ENCODE assay signal across 8 cellular contexts in genomic region chr18:50266248-50266704, GRCh38. TPM values are rescaled to one million over a fixed set of nuclear protein-coding genes. Genes with fewer than 3 reads are reported as not detected.
DNase-seq lines count a peak whose midpoint lies in the region; ATAC-seq and TF ChIP-seq lines count a peak whose summit lies in the region.

CFAP53 (minus strand) TSS chr18:50266495; CDS start chr18:50266404, 91 bp downstream.

- no peak for TF ChIP-seq CTCF in CD4-positive, alpha-beta T cell (IDR thresholded peaks at IDR 0.05)

- intact Hi-C loops in CD4-positive, alpha-beta T cell (cut with DNase I, micrococcal nuclease): loop anchor here (1.0 to 5.0 kb wide), 7 partner anchors 15 to 1589 kb away; partner anchors contain the start of genes MBD1 (in 2 of the 2), C18orf32 (in 1 of the 2) and SKA1 (in 1 of the 2)

- H3K4me1 Mint-ChIP-seq in CD4-positive, alpha-beta T cell (ENCODE audit: low read depth): peaks cover 30% of the 10 kb centered on the region
- H3K4me1 Mint-ChIP-seq in activated CD8-positive, alpha-beta T cell treated with anti-CD3 and anti-CD28 coated beads, Interleukin-2, amount 10 ng/mL, durations not matched to agents 7 days and 5 days (ENCODE audit: low read depth): peaks cover 34% of the 10 kb centered on the region
- peaks cover 11 to 13% of the 10 kb centered on the region in 2 donors for H3K4me1 Mint-ChIP-seq in effector memory CD8-positive, alpha-beta T cell (ENCODE audit: low read depth in 2 of 2)
- peaks cover 16% of the 10 kb centered on the region for H3K4me1 Mint-ChIP-seq in memory B cell

- no peaks in the 10 kb centered on the region for H3K9me3 ChIP-seq in CD4-positive, alpha-beta T cell (ENCODE audit: control insufficient read depth, low read length)

- no peaks in the 10 kb centered on the region for H3K9me3 Mint-ChIP-seq in CD4-positive, alpha-beta T cell
- H3K9me3 Mint-ChIP-seq in activated CD8-positive, alpha-beta T cell treated with anti-CD3 and anti-CD28 coated beads, Interleukin-2, amount 10 ng/mL, durations not matched to agents 7 days and 5 days (ENCODE audit: insufficient read depth): no peaks in the 10 kb centered on the region
- H3K9me3 Mint-ChIP-seq in effector memory CD8-positive, alpha-beta T cell: no peaks in the 10 kb centered on the region
- no peaks in the 10 kb centered on the region for H3K9me3 Mint-ChIP-seq in memory B cell

- H3K27me3 Mint-ChIP-seq in CD4-positive, alpha-beta T cell: no peaks in the 10 kb centered on the region
- H3K27me3 Mint-ChIP-seq in activated CD8-positive, alpha-beta T cell treated with anti-CD3 and anti-CD28 coated beads, Interleukin-2, amount 10 ng/mL, durations not matched to agents 7 days and 5 days (ENCODE audit: low read depth): no peaks in the 10 kb centered on the region
- H3K27me3 Mint-ChIP-seq in effector memory CD8-positive, alpha-beta T cell: no peaks in the 10 kb centered on the region
- no peaks in the 10 kb centered on the region for H3K27me3 Mint-ChIP-seq in memory B cell

- POLR2A ChIA-PET in CD4-positive, alpha-beta T cell (lab: Charles Lee): interaction anchor here (1.3 to 4.4 kb wide), 4 partner anchors 15 to 779 kb away, joined by 3 to 42 read pairs (median 5); partner anchors contain the start of genes C18orf32 and MBD1
- POLR2A ChIA-PET in activated CD8-positive, alpha-beta T cell treated with anti-CD3 and anti-CD28 coated beads, Interleukin-2, amount 10 ng/mL, durations not matched to agents 7 days and 5 days (lab: Charles Lee): interaction anchor here (1.0 to 2.3 kb wide), 3 partner anchors 16 to 91 kb away, joined by 3 to 11 read pairs (median 4); partner anchors contain the start of gene MBD1

- CTCF ChIA-PET in CD4-positive, alpha-beta T cell (lab: Charles Lee): no interaction called here
- CTCF ChIA-PET in activated CD8-positive, alpha-beta T cell treated with anti-CD3 and anti-CD28 coated beads, Interleukin-2, amount 10 ng/mL, durations not matched to agents 7 days and 5 days (lab: Charles Lee): interaction anchor here (0.8 to 4.7 kb wide), 5 partner anchors 15 to 163 kb away, joined by 3 to 50 read pairs (median 6); partner anchors contain the start of gene MBD1

- H3K27me3 ChIP-seq in CD4-positive, alpha-beta T cell (ENCODE audit: control insufficient read depth, insufficient read depth, low read length): no peaks in the 10 kb centered on the region

- H3K36me3 Mint-ChIP-seq in CD4-positive, alpha-beta T cell (ENCODE audit: low read depth): peaks cover 21% of the 10 kb centered on the region
- peaks cover 28% of the 10 kb centered on the region for H3K36me3 Mint-ChIP-seq in activated CD8-positive, alpha-beta T cell treated with anti-CD3 and anti-CD28 coated beads, Interleukin-2, amount 10 ng/mL, durations not matched to agents 7 days and 5 days (ENCODE audit: low read depth)
- peaks cover 26% of the 10 kb centered on the region for H3K36me3 Mint-ChIP-seq in effector memory CD8-positive, alpha-beta T cell (ENCODE audit: insufficient read depth)
- H3K36me3 Mint-ChIP-seq in memory B cell: peaks cover 10% of the 10 kb centered on the region

- DNase-seq in CD4-positive, alpha-beta T cell: peak in 9 of 10 experiments; percentile 54 to 83 (median 75)
- DNase-seq in NCI-H82 treated with DMSO at 0.1 percent for 48 hours (lab: John Stamatoyannopoulos, UW; ENCODE audit: unreplicated experiment): peak; percentile 64
- DNase-seq in activated CD8-positive, alpha-beta T cell treated with anti-CD3 and anti-CD28 coated beads, Interleukin-2, amount 10 ng/mL, durations not matched to agents 7 days and 5 days: peak; percentile 94
- DNase-seq in effector memory CD8-positive, alpha-beta T cell: peak; percentile 77 to 81 (median 81)
- peak; percentile 78 to 80 for DNase-seq in memory B cell (ENCODE audit: low spot score in 2 of 2)
- peak; percentile 61 to 63 (median 62) for DNase-seq in stimulated activated CD4-positive, alpha-beta T cell treated with anti-CD3 and anti-CD28 coated beads, TNF-alpha, amount 100 ng/mL, for 4 hours (ENCODE audit: low read depth in 3 of 3)

- peak; percentile 77 for ATAC-seq in CD4-positive, alpha-beta T cell (ENCODE audit: poor library complexity)
- ATAC-seq in GM19397 (IDR thresholded peaks at IDR 0.05; ENCODE audit: unreplicated experiment) (peak; percentile 86), HG03558 (IDR thresholded peaks at IDR 0.05; ENCODE audit: extremely low read depth, unreplicated experiment) (peak; percentile 35), memory B cell (ENCODE audit: low read depth) (peak; percentile 83)
- ATAC-seq in activated CD8-positive, alpha-beta T cell treated with anti-CD3 and anti-CD28 coated beads, Interleukin-2, amount 10 ng/mL, durations not matched to agents 7 days and 5 days: peak; percentile 86
- peak; percentile 90 for ATAC-seq in effector memory CD8-positive, alpha-beta T cell (replicated peaks)

- peak within 1 kb of the TSS; percentile 13 for H3K27ac ChIP-seq in CD4-positive, alpha-beta T cell (ENCODE audit: low read depth, low read length)

- peak within 1 kb of the TSS; percentile 93 for H3K4me3 Mint-ChIP-seq in CD4-positive, alpha-beta T cell
- H3K4me3 Mint-ChIP-seq in activated CD8-positive, alpha-beta T cell treated with anti-CD3 and anti-CD28 coated beads, Interleukin-2, amount 10 ng/mL, durations not matched to agents 7 days and 5 days: peak within 1 kb of the TSS; percentile 76
- H3K4me3 Mint-ChIP-seq in effector memory CD8-positive, alpha-beta T cell: peak within 1 kb of the TSS; percentile 85 to 89
- H3K4me3 Mint-ChIP-seq in memory B cell: peak within 1 kb of the TSS; percentile 95

- peak within 1 kb of the TSS; percentile 45 for H3K27ac Mint-ChIP-seq in CD4-positive, alpha-beta T cell
- peak within 1 kb of the TSS; percentile 76 for H3K27ac Mint-ChIP-seq in activated CD8-positive, alpha-beta T cell treated with anti-CD3 and anti-CD28 coated beads, Interleukin-2, amount 10 ng/mL, durations not matched to agents 7 days and 5 days
- H3K27ac Mint-ChIP-seq in effector memory CD8-positive, alpha-beta T cell: peak within 1 kb of the TSS; percentile 91 to 92
- peak within 1 kb of the TSS; percentile 90 for H3K27ac Mint-ChIP-seq in memory B cell

RNA-seq across cellular contexts. Expression of gene CFAP53, which starts in this region (rescaled TPM):
- total RNA-seq in CD4-positive, alpha-beta T cell: under 1 TPM; 0.33 to 0.47 TPM
- total RNA-seq in activated CD8-positive, alpha-beta T cell treated with anti-CD3 and anti-CD28 coated beads, Interleukin-2, amount 10 ng/mL, durations not matched to agents 7 days and 5 days: under 1 TPM; 0.21 to 0.29 TPM

Comparison
In these comparisons a context has a peak if more than half of its experiments do, and no peak if none do; other contexts are left out.
1. Peak in every context shown above with its lines: DNase-seq, ATAC-seq and H3K27ac ChIP-seq.
2. Peak in DNase-seq, ATAC-seq and H3K27ac ChIP-seq in CD4-positive, alpha-beta T cell; RNA of the gene not detected or under 1 TPM.
3. Peak in DNase-seq and ATAC-seq in activated CD8-positive, alpha-beta T cell treated with anti-CD3 and anti-CD28 coated beads, Interleukin-2, amount 10 ng/mL, durations not matched to agents 7 days and 5 days; RNA of the gene not detected or under 1 TPM.
4. ATAC-seq: peak in every context shown above with its lines; median percentile 90 in effector memory CD8-positive, alpha-beta T cell; 86 in GM19397; 86 in activated CD8-positive, alpha-beta T cell treated with anti-CD3 and anti-CD28 coated beads, Interleukin-2, amount 10 ng/mL, durations not matched to agents 7 days and 5 days; 83 in memory B cell; 77 in CD4-positive, alpha-beta T cell; 35 in HG03558.